Comparison of ENCODE assay signal across 8 cellular contexts in the genomic region with DNA sequence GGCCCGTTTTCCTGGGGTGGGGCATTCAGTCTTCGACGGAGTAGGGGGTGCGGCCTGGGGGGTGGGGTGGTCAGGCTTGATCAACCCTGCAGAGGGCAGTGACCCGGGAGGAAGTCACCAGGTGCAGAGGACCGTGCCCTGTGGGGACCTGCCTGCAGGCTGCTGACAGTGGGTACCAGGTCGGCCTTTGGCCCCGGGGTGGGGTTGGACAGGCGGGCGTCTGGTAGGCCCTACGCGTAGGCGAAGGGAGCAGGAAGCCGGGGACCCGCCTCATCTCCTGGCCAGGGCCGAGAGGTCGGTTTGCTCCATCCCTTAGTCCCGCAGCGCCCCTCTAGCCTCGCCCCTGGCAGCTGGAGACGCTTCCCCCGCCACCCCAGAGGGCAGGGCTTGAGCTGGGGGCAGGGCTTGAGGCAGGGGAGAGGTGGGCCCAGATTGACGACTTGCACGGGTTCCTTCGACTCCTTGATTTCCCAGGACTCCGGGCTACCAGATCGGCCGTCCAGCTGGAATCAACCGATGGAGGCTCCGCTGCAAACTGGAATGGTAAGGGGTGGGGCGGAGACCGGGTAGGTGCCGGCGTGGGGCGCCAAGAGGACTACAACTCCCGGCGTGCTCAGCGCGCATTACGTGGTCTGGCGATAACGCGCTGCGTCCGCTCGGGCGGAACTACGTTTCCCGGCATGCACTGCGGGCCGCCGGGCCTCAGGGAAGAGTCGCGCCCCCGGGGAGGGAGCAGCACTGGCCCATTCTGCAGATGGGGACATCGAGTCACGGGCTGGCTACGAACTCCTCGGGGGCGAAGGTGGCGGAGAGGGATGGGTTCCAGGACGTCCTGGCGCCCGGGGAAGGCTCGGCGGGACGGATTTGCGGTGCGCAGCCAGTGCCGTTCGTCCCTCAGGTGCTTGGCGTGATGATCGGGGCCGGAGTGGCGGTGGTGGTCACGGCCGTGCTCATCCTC. TPM values are rescaled to one million over a fixed set of nuclear protein-coding genes. Genes with fewer than 3 reads are reported as not detected.
DNase-seq lines count a peak whose midpoint lies in the region; ATAC-seq and TF ChIP-seq lines count a peak whose summit lies in the region.

Gene PNPLA6, plus strand, starts transcription at position 683 of the 958 bp plus-strand sequence. Its CDS starts 72 bp downstream, at position 755.

- no peaks in the 10 kb centered on the region for H4K20me1 ChIP-seq in PC-3 (ENCODE audit: low read length)

- H3K9ac ChIP-seq in PC-3 (ENCODE audit: low read length) (peak within 1 kb of the TSS; percentile 78), muscle layer of colon (ENCODE audit: low read length) (peak within 1 kb of the TSS; percentile 76)

- no peaks in the 10 kb centered on the region for H3K27me3 ChIP-seq in PC-3 (ENCODE audit: low read length)
- no peaks in the 10 kb centered on the region for H3K27me3 ChIP-seq in muscle layer of colon (ENCODE audit: control insufficient read depth in 1 of 2, insufficient read depth in 2 of 2, low read length in 2 of 2)

- H3F3A ChIP-seq in PC-3 (ENCODE audit: low read length, unreplicated experiment): no peaks in the 10 kb centered on the region

- H3K79me2 ChIP-seq in PC-3 (ENCODE audit: low read length): peaks cover 9% of the 10 kb centered on the region

- ATAC-seq in GM21576 (IDR thresholded peaks at IDR 0.05; ENCODE audit: unreplicated experiment): peak; percentile 69
- ATAC-seq in PC-3: peak; percentile 72

- peaks cover 10% of the 10 kb centered on the region; the same call in 1 of the 2 replicates for H3K36me3 ChIP-seq in PC-3 (ENCODE audit: low read depth, low read length)
- H3K36me3 ChIP-seq in muscle layer of colon (ENCODE audit: insufficient read depth, low read length): peaks cover 22% of the 10 kb centered on the region

- no TSS peak for BruUV-seq in PC-3 (replicated peaks; lab: Mats Ljungman, UMichigan)

- intact Hi-C loops in PC-3 (cut with micrococcal nuclease): loop anchor here (2.0 to 10.0 kb wide), 3 partner anchors 47 to 1851 kb away; partner anchors contain the start of genes HSD11B1L, MICOS13 and PEX11G

- H3K4me3 ChIP-seq in Jurkat, Clone E6-1 (ENCODE audit: low read length): peak within 1 kb of the TSS; percentile 73
- H3K4me3 ChIP-seq in PC-3 (ENCODE audit: low read length): peak within 1 kb of the TSS; percentile 98
- H3K4me3 ChIP-seq in muscle layer of colon (ENCODE audit: low read depth in 1 of 2, low read length in 2 of 2): peak within 1 kb of the TSS; percentile 92 to 94

- H3K9me2 ChIP-seq in PC-3 (replicated peaks; ENCODE audit: low read length): no peaks in the 10 kb centered on the region

- H3K9me3 ChIP-seq in PC-3 (ENCODE audit: low read length): no peaks in the 10 kb centered on the region
- H3K9me3 ChIP-seq in muscle layer of colon (ENCODE audit: low read length): no peaks in the 10 kb centered on the region

- peak within 1 kb of the TSS; percentile 96 for H3K4me2 ChIP-seq in PC-3 (ENCODE audit: low read length)

- DNase-seq in DMS114 treated with DMSO at 0.1 percent for 48 hours (lab: John Stamatoyannopoulos, UW; ENCODE audit: unreplicated experiment) (peak; percentile 70), PC-3 (peak; percentile 98), erythroblast (lab: John Stamatoyannopoulos, UW) (peak; percentile 94 to 97)
- peak; percentile 83 for DNase-seq in Jurkat, Clone E6-1 (ENCODE audit: low read depth, low spot score)
- DNase-seq in activated T-cell treated with anti-CD3 and anti-CD28 coated beads, Interleukin-2, amount 50 U/mL, for 1 hour: peak; percentile 95
- peak; percentile 82 to 89 for DNase-seq in stimulated activated CD8-positive, alpha-beta memory T cell treated with anti-CD3 and anti-CD28 coated beads, Interleukin-7, amount 100 ng/mL, for 1 hour (ENCODE audit: low read depth in 2 of 2)

- peak within 1 kb of the TSS; percentile 99 for H2AFZ ChIP-seq in PC-3 (ENCODE audit: low read length)

- TF ChIP-seq CTCF in PC-3 (conservative IDR thresholded peaks at IDR 0.05; ENCODE audit: low read depth, low read length): no peak

- peak; percentile 20 for TF ChIP-seq POLR2A in erythroblast (IDR thresholded peaks at IDR 0.05; ENCODE audit: low read length)

- H3K27ac ChIP-seq in PC-3 (ENCODE audit: low read length) (peak within 1 kb of the TSS; percentile 24; the same call in 1 of the 2 replicates), muscle layer of colon (ENCODE audit: low read depth, low read length) (peak within 1 kb of the TSS; percentile 94)

- POLR2A ChIA-PET in PC-3 (lab: Charles Lee; ENCODE audit: unreplicated experiment): interaction anchor here (0.6 kb wide), 1 partner anchor 261 kb away, joined by 3 read pairs; no protein-coding TSS in a partner anchor

- H3K4me1 ChIP-seq in PC-3 (ENCODE audit: insufficient read depth, low read length): peaks cover 10% of the 10 kb centered on the region
- H3K4me1 ChIP-seq in muscle layer of colon (ENCODE audit: insufficient read depth, low read length): peaks cover 9% of the 10 kb centered on the region

- CTCF ChIA-PET in PC-3 (lab: Charles Lee): no interaction called here

RNA-seq across cellular contexts. Expression of gene PNPLA6, which starts in this region (rescaled TPM):
- 86.2 TPM for polyA plus RNA-seq in Jurkat, Clone E6-1 (2012; ENCODE audit: insufficient read depth, insufficient read length)
- 217 and 291 TPM in 2 replicates for total RNA-seq in PC-3 (2014; rRNA removed)

Comparison
In these comparisons a context has a peak if more than half of its experiments do, and no peak if none do; other contexts are left out.
1. Peak in every context shown above with its lines: DNase-seq, ATAC-seq, H3K4me3 ChIP-seq and H3K27ac ChIP-seq.